8 cellular contexts compared by ENCODE assay signal in genomic region chr2:240565267-240566202, GRCh38. TPM values are rescaled to one million over a fixed set of nuclear protein-coding genes. Genes with fewer than 3 reads are reported as not detected.
DNase-seq lines count a peak whose midpoint lies in the region; ATAC-seq and TF ChIP-seq lines count a peak whose summit lies in the region.

No MANE protein-coding gene starts in this region.

- ATAC-seq in HG03442 (IDR thresholded peaks at IDR 0.05; ENCODE audit: unreplicated experiment) (peak; percentile 21), heart left ventricle (peak; percentile 14 to 47 (median 38))

- 46 to 64% (median 49%) methylated on average over 19 to 27 of the region's 27 CpGs for WGBS in heart left ventricle, 4 donors

- H3K36me3 ChIP-seq in BE2C (no peaks in the 10 kb centered on the region), SJSA1 (peaks cover 10% of the 10 kb centered on the region; the same call in 1 of the 2 replicates), heart left ventricle (peaks cover 0 to 12% (median 0%) of the 10 kb centered on the region in 9 donors), skeletal muscle tissue (ENCODE audit: control insufficient read depth in 3 of 3, insufficient read depth in 3 of 3, low read length in 3 of 3) (peaks cover 0 to 14% (median 6%) of the 10 kb centered on the region in 3 donors)

- no peaks in the 10 kb centered on the region for H3K27me3 ChIP-seq in BE2C
- no peaks in the 10 kb centered on the region for H3K27me3 ChIP-seq in SJSA1 (replicated peaks)
- H3K27me3 ChIP-seq in heart left ventricle, result no peaks in the 10 kb centered on the region
- no peaks in the 10 kb centered on the region for H3K27me3 ChIP-seq in skeletal muscle tissue (ENCODE audit: control insufficient read depth in 3 of 3, insufficient read depth in 3 of 3, low read length in 3 of 3)

- DNase-seq in BE2C, result peak; percentile 72
- DNase-seq in SJSA1 (ENCODE audit: low read depth in 1 of 2, low spot score in 2 of 2), result peak; percentile 93 to 96
- DNase-seq in activated gamma-delta T cell treated with anti-CD3 and anti-CD28 coated beads, Interleukin-2, amount 50 U/mL, for 16 hours (ENCODE audit: low read depth), result peak; percentile 90
- DNase-seq in heart left ventricle, result peak; percentile 75 to 91 (median 82)
- DNase-seq in NCI-H774 (lab: John Stamatoyannopoulos, UW), result no peak

- H3K9ac ChIP-seq in skeletal muscle tissue (ENCODE audit: low read depth in 1 of 3, low read length in 3 of 3), result peak overlapping the region; percentile 51 to 77 (median 60)

- H3K9me3 ChIP-seq in BE2C (no peaks in the 10 kb centered on the region), SJSA1 (replicated peaks) (peaks cover 3% of the 10 kb centered on the region; the same call in 1 of the 2 replicates), heart left ventricle (no peaks in the 10 kb centered on the region), skeletal muscle tissue (ENCODE audit: control insufficient read depth in 3 of 3, low read length in 3 of 3) (no peaks in the 10 kb centered on the region)

- H3K4me1 ChIP-seq in BE2C (peaks cover 21% of the 10 kb centered on the region), SJSA1 (replicated peaks) (peaks cover 66% of the 10 kb centered on the region), heart left ventricle (peaks cover 12 to 80% (median 55%) of the 10 kb centered on the region in 12 donors), skeletal muscle tissue (ENCODE audit: control insufficient read depth in 3 of 3, insufficient read depth in 3 of 3, low read length in 3 of 3) (peaks cover 47 to 56% (median 53%) of the 10 kb centered on the region in 3 donors)

- TF ChIP-seq POLR2A in GM19193 (IDR thresholded peaks at IDR 0.05; ENCODE audit: extremely low read depth, insufficient read depth, insufficient read length) (peak; percentile 71), heart left ventricle (IDR thresholded peaks at IDR 0.05) (peak in 1 of 2 donors; percentile 35)

- TF ChIP-seq CTCF in BE2C (IDR thresholded peaks at IDR 0.05; ENCODE audit: low read depth, low read length), result no peak
- no peak for TF ChIP-seq CTCF in heart left ventricle (IDR thresholded peaks at IDR 0.05)

- H3K27ac ChIP-seq in SJSA1 (peak overlapping the region; percentile 74), heart left ventricle (peak overlapping the region in 11 of 12 donors; percentile 86 to 97 (median 92)), skeletal muscle tissue (ENCODE audit: low read depth, low read length) (peak overlapping the region; percentile 66)

- H3K4me3 ChIP-seq in BE2C (ENCODE audit: low read depth, low read length) (peak overlapping the region; percentile 28), SJSA1 (peak overlapping the region; percentile 24), heart left ventricle (peak overlapping the region in 11 of 12 donors; percentile 20 to 90 (median 78)), skeletal muscle tissue (ENCODE audit: low read length in 3 of 3) (peak overlapping the region; percentile 38 to 61 (median 61))

- intact Hi-C loops in heart left ventricle (cut with DNase I), result loop anchor here in 2 of 10 donors (5.0 to 10.0 kb wide), 4 partner anchors 108 to 541 kb away; partner anchors contain the start of genes NDUFA10 (in 1 of the 2) and SNED1 (in 1 of the 2)

RNA-seq across cellular contexts. Expression of gene RNPEPL1, which starts 2.7 kb away (rescaled TPM):
- 44.6 TPM for polyA plus RNA-seq in BE2C (2012; ENCODE audit: insufficient read depth, insufficient read length, low read depth)
- 14.3 and 14.9 TPM in 2 replicates for total RNA-seq in SJSA1 (2014; rRNA removed; shearing (Covaris generic))
- total RNA-seq in heart left ventricle, result 100 to 1,000 TPM in 2 of 9 donors, 10 to 100 TPM in 7; 67.5 to 149 (median 91.0) TPM
- 100 to 1,000 TPM in 1 of 2 donors, 10 to 100 TPM in 1; 75.9 to 206 TPM for polyA plus RNA-seq in heart left ventricle
- total RNA-seq in skeletal muscle tissue, result 15.7 TPM

RNA-seq across cellular contexts. Expression of gene DUSP28, which starts 5.4 kb away (rescaled TPM):
- 14.7 TPM for polyA plus RNA-seq in BE2C (2012; ENCODE audit: insufficient read depth, insufficient read length, low read depth)
- total RNA-seq in SJSA1 (2014; rRNA removed; shearing (Covaris generic)), result 3.9 and 8.6 TPM in 2 replicates
- 10 to 100 TPM in 7 of 9 donors, 1 to 10 TPM in 2; 6.7 to 23.9 (median 15.4) TPM for total RNA-seq in heart left ventricle
- 1 to 10 TPM; 3.6 to 9.3 TPM for polyA plus RNA-seq in heart left ventricle
- total RNA-seq in skeletal muscle tissue, result 8.4 TPM

RNA-seq across cellular contexts. Expression of gene ANKMY1, which starts 7.7 kb away (rescaled TPM):
- polyA plus RNA-seq in BE2C (2012; ENCODE audit: insufficient read depth, insufficient read length, low read depth), result 4.5 TPM
- total RNA-seq in SJSA1 (2014; rRNA removed; shearing (Covaris generic)), result 8.1 and 18.8 TPM in 2 replicates
- total RNA-seq in heart left ventricle (10 to 100 TPM in 1 of 9 donors, 1 to 10 TPM in 8; 3.1 to 11.7 (median 5.6) TPM), skeletal muscle tissue (5.2 TPM)
- polyA plus RNA-seq in heart left ventricle, result 1 to 10 TPM; 2.4 to 4.9 TPM

RNA-seq across cellular contexts. Expression of gene CAPN10, which starts 21.0 kb away (rescaled TPM):
- 80.2 TPM for polyA plus RNA-seq in BE2C (2012; ENCODE audit: insufficient read depth, insufficient read length, low read depth)
- 17.7 and 34.0 TPM in 2 replicates for total RNA-seq in SJSA1 (2014; rRNA removed; shearing (Covaris generic))
- total RNA-seq in heart left ventricle (10 to 100 TPM; 14.9 to 35.6 (median 21.9) TPM), skeletal muscle tissue (12.0 TPM)
- 10 to 100 TPM; 17.4 to 39.7 TPM for polyA plus RNA-seq in heart left ventricle

RNA-seq across cellular contexts. Expression of gene GPR35, which starts 59.7 kb away (rescaled TPM):
- 0.43 TPM for polyA plus RNA-seq in BE2C (2012; ENCODE audit: insufficient read depth, insufficient read length, low read depth)
- 0.13 TPM in 1 of 2 replicates, not detected in the other for total RNA-seq in SJSA1 (2014; rRNA removed; shearing (Covaris generic))
- 1 to 10 TPM in 3 of 9 donors, under 1 TPM in 5, not detected in 1; 0.48 to 2.7 (median 0.78) TPM for total RNA-seq in heart left ventricle
- polyA plus RNA-seq in heart left ventricle, result 1 to 10 TPM; 1.1 to 1.3 TPM
- 1.0 TPM for total RNA-seq in skeletal muscle tissue

Comparison
In these comparisons a context has a peak if more than half of its experiments do, and no peak if none do; other contexts are left out.
1. H3K4me3 ChIP-seq: peak in every context shown above with its lines; median percentile 78 in heart left ventricle; 61 in skeletal muscle tissue; 28 in BE2C; 24 in SJSA1.